2 cellular contexts compared by ENCODE assay signal in genomic region chr11:130071211-130071712, GRCh38.
TF ChIP-seq lines count a peak whose summit lies in the region.

No MANE protein-coding gene starts in this region.

TF ChIP-seq in SK-N-SH, 30 proteins besides CTCF, POLR2A, EP300 and RAD21 (continued from another document):
- TF ChIP-seq ZBTB33 (IDR thresholded peaks at IDR 0.05; ENCODE audit: borderline replicate concordance, low read depth) (no peak), NRF1 (IDR thresholded peaks at IDR 0.05; ENCODE audit: low read depth, low read length) (no peak), FOXJ3 (CRISPR knock-in tag; IDR thresholded peaks at IDR 0.05) (no peak), YY1 (IDR thresholded peaks at IDR 0.05; ENCODE audit: low read depth) (no peak), SMC3 (IDR thresholded peaks at IDR 0.05; ENCODE audit: low read depth, low read length) (no peak), CHD2 (IDR thresholded peaks at IDR 0.05; ENCODE audit: low read length, partially characterized antibody) (no peak), FOXM1 (IDR thresholded peaks at IDR 0.05; ENCODE audit: low read depth) (no peak), IRF3 (IDR thresholded peaks at IDR 0.05; ENCODE audit: low read depth, low read length) (no peak)

TF ChIP-seq in SK-N-SH treated with all-trans-retinoic acid at 6 μM for 48 hours, 23 proteins besides CTCF, POLR2A, EP300 and RAD21 (continued from another document):
- TF ChIP-seq PATZ1 (CRISPR knock-in tag; IDR thresholded peaks at IDR 0.05; ENCODE audit: borderline replicate concordance): no peak
- TF ChIP-seq TSHZ2 (CRISPR knock-in tag; IDR thresholded peaks at IDR 0.05): no peak
TF ChIP-seq in SK-N-SH treated with all-trans-retinoic acid at 6 μM for 48 hours: peak in this region for 0.
